ENCODE assay signal across 21 cellular contexts in genomic region chr6:114009192-114009591, GRCh38. TPM values are rescaled to one million over a fixed set of nuclear protein-coding genes. Genes with fewer than 3 reads are reported as not detected.
DNase-seq lines count a peak whose midpoint lies in the region; ATAC-seq, FAIRE-seq and TF ChIP-seq lines count a peak whose summit lies in the region.
"Had no signal": no experiment of that assay in that cellular context is flagged by ENCODE, and none has a peak within 500 bp of the region (broad histone marks: within the 10 kb centered on the region; RNA-seq: fewer than 3 reads in every experiment).

No MANE protein-coding gene starts in this region.

- peaks cover 4% of the 10 kb centered on the region for H3K36me3 Mint-ChIP-seq in type B pancreatic cell
- H3K36me3 Mint-ChIP-seq: CD4-positive, CD25-positive, alpha-beta regulatory T cell had no signal

- FAIRE-seq in H1 (lab: Jason Lieb, UNC), result peak; percentile 55
- FAIRE-seq: GM12892, HTR-8/SVneo had no signal

- no peaks in the 10 kb centered on the region for H3K36me3 ChIP-seq in HUES48 (ENCODE audit: control insufficient read depth, insufficient read depth, low read length)
- no peaks in the 10 kb centered on the region for H3K36me3 ChIP-seq in H1 (ENCODE audit: control insufficient read depth in 2 of 4, insufficient read depth in 4 of 4, low read length in 3 of 4)
- no peaks in the 10 kb centered on the region for H3K36me3 ChIP-seq in mesendoderm (ENCODE audit: control insufficient read depth, insufficient read depth, low read length)
- no peaks in the 10 kb centered on the region for H3K36me3 ChIP-seq in thyroid gland

- DNase-seq in H1 (ENCODE audit: low read depth in 1 of 2, low spot score in 2 of 2), result no peak
- DNase-seq in mesendoderm, result peak; percentile 86
- no peak for DNase-seq in type B pancreatic cell (ENCODE audit: extremely low spot score, unreplicated experiment)
- DNase-seq in mesenteric fat pad (ENCODE audit: low spot score), result no peak
- no peak for DNase-seq in thyroid gland
- DNase-seq: CD4-positive, CD25-positive, alpha-beta regulatory T cell; COR-L47; DND-41; GM23248; Karpas-422; NCI-H1417; NCI-H187; NCI-H446 treated with DMSO at 0.1 percent for 48 hours; NCI-H526 treated with DMSO at 0.1 percent for 48 hours; OCI-M1; Right ventricle myocardium superior had no signal

- H3K4me1 ChIP-seq in HUES48 (ENCODE audit: control insufficient read depth, insufficient read depth, low read length), result peaks cover 48% of the 10 kb centered on the region
- peaks cover 6 to 20% (median 14%) of the 10 kb centered on the region in 4 experiments; a peak in 5 of 7 replicates for H3K4me1 ChIP-seq in H1 (replicated peaks in 1 of 4; ENCODE audit: control insufficient read depth in 3 of 4, insufficient read depth in 4 of 4, low read length in 3 of 4)
- H3K4me1 ChIP-seq in mesendoderm (ENCODE audit: control insufficient read depth, low read depth, low read length), result peaks cover 8% of the 10 kb centered on the region
- no peaks in the 10 kb centered on the region for H3K4me1 ChIP-seq in thyroid gland

- POLR2A ChIA-PET in H1 (lab: Charles Lee; ENCODE audit: partially characterized antibody), result interaction anchor here (0.6 kb wide), 1 partner anchor 25 kb away, joined by 5 read pairs; no protein-coding TSS in a partner anchor

- no peak overlapping the region for H4K5ac ChIP-seq in H1 (ENCODE audit: insufficient read length, low read depth, low read length)
- no peak overlapping the region for H4K5ac ChIP-seq in mesendoderm (ENCODE audit: low read length)

- peaks cover 4% of the 10 kb centered on the region for H3K9me3 Mint-ChIP-seq in type B pancreatic cell

- no peak overlapping the region for H4K91ac ChIP-seq in H1 (replicated peaks; ENCODE audit: insufficient read length, low read length)

- no peak overlapping the region for H2BK5ac ChIP-seq in H1 (ENCODE audit: low read depth, low read length)
- no peak overlapping the region for H2BK5ac ChIP-seq in mesendoderm (ENCODE audit: low read length)

- H3K27ac ChIP-seq in HUES48 (ENCODE audit: low read depth, low read length), result peak overlapping the region; percentile 60
- no peak overlapping the region for H3K27ac ChIP-seq in H1 (ENCODE audit: low read depth, low read length)
- H3K27ac ChIP-seq in mesendoderm (ENCODE audit: low read depth, low read length), result no peak overlapping the region
- no peak overlapping the region for H3K27ac ChIP-seq in thyroid gland
- H3K27ac ChIP-seq: GM23248 had no signal

- H2BK120ac ChIP-seq in H1 (replicated peaks; ENCODE audit: low read depth, low read length), result no peak overlapping the region
- no peak overlapping the region for H2BK120ac ChIP-seq in mesendoderm (ENCODE audit: low read depth, low read length)

- H3K14ac ChIP-seq in H1 (ENCODE audit: insufficient read length), result no peak overlapping the region

- H4K20me1 ChIP-seq in H1 (replicated peaks in 1 of 2; ENCODE audit: control insufficient read depth in 1 of 2, insufficient read depth in 2 of 2, low read length in 2 of 2), result no peaks in the 10 kb centered on the region

- H3K56ac ChIP-seq in H1 (replicated peaks; ENCODE audit: insufficient read length, low read depth, low read length), result no peak overlapping the region
- no peak overlapping the region for H3K56ac ChIP-seq in mesendoderm (ENCODE audit: low read length)

- no peak for TF ChIP-seq POLR2A in H1 (IDR thresholded peaks at IDR 0.05; ENCODE audit: control extremely low read depth in 1 of 2, low read depth in 2 of 2, low read length in 2 of 2)
- no peak for TF ChIP-seq POLR2A in thyroid gland (IDR thresholded peaks at IDR 0.05)

- no peak for TF ChIP-seq EP300 in H1 (IDR thresholded peaks at IDR 0.05; ENCODE audit: borderline replicate concordance in 1 of 2, low read depth in 2 of 2, low read length in 2 of 2)

- no peaks in the 10 kb centered on the region for H3K79me2 ChIP-seq in H1 (ENCODE audit: control insufficient read depth in 1 of 2, insufficient read depth in 2 of 2, low read length in 2 of 2)
- H3K79me2 ChIP-seq in mesendoderm (ENCODE audit: control insufficient read depth, insufficient read depth, low read length), result peaks cover 4% of the 10 kb centered on the region

- H3K9ac ChIP-seq in HUES48 (ENCODE audit: low read depth, low read length) (no peak overlapping the region), H1 (replicated peaks in 1 of 4; ENCODE audit: extremely low read depth in 1 of 4, low read depth in 3 of 4, low read length in 3 of 4) (no peak overlapping the region), mesendoderm (ENCODE audit: low read length) (no peak overlapping the region)
- H3K9ac ChIP-seq: GM23248 had no signal

- H3K4me2 ChIP-seq in H1 (ENCODE audit: insufficient read depth in 1 of 2, low read depth in 2 of 2, low read length in 2 of 2) (peak overlapping the region in 1 of 2 experiments; percentile 41; a peak in 1 of 4 replicates), mesendoderm (ENCODE audit: low read length) (no peak overlapping the region)

- peak overlapping the region; percentile 5; the same call in 1 of the 2 replicates for H3K4me3 ChIP-seq in HUES48 (ENCODE audit: low read depth, low read length)
- peak overlapping the region in 1 of 4 experiments; percentile 16; a peak in 1 of 8 replicates for H3K4me3 ChIP-seq in H1 (ENCODE audit: extremely low read depth in 1 of 4, insufficient read depth in 2 of 4, low read depth in 3 of 4, low read length in 4 of 4)
- H3K4me3 ChIP-seq in mesendoderm (ENCODE audit: low read length), result no peak overlapping the region
- no peak overlapping the region for H3K4me3 ChIP-seq in thyroid gland (replicated peaks in 1 of 3)

- H3K9me3 ChIP-seq in HUES48 (ENCODE audit: control insufficient read depth, insufficient read depth, low read length) (no peaks in the 10 kb centered on the region), H1 (ENCODE audit: insufficient read depth in 2 of 2, low read depth in 1 of 2, low read length in 1 of 2) (no peaks in the 10 kb centered on the region; a peak in 1 of 4 replicates), thyroid gland (no peaks in the 10 kb centered on the region)

- TF ChIP-seq CTCF in H1 (IDR thresholded peaks at IDR 0.05; ENCODE audit: control extremely low read depth in 1 of 3, insufficient read depth in 1 of 3, low read depth in 1 of 3, low read length in 3 of 3) (no peak), type B pancreatic cell (conservative IDR thresholded peaks at IDR 0.05) (no peak), thyroid gland (IDR thresholded peaks at IDR 0.05) (no peak)

- no peak overlapping the region for H2AFZ ChIP-seq in H1 (ENCODE audit: low read length)

- H4K8ac ChIP-seq in H1 (ENCODE audit: extremely low read depth, insufficient read depth, low read length) (no peak overlapping the region), mesendoderm (ENCODE audit: low read depth, low read length) (no peak overlapping the region)

- ATAC-seq in GM21390 (IDR thresholded peaks at IDR 0.05; ENCODE audit: unreplicated experiment), result no peak
- ATAC-seq: HCT116 had no signal

- H3K18ac ChIP-seq in H1 (ENCODE audit: extremely low read depth, low read length) (no peak overlapping the region), mesendoderm (ENCODE audit: low read length) (no peak overlapping the region)

- 2% methylated on average over 2 of the region's 2 CpGs; no CpG with 5 or more reads in 1 of the 2 experiments for whole genome bisulfite sequencing in H1 (ENCODE audit: extremely low coverage in 1 of 2, insufficient coverage in 1 of 2, insufficient read length in 1 of 2, insufficient replicate concordance in 2 of 2, low coverage in 1 of 2, low lambda C conversion rate in 2 of 2, missing lambda C conversion rate in 1 of 2), 2 experiments
- WGBS in mesendoderm (ENCODE audit: extremely low coverage, insufficient coverage, low lambda C conversion rate), result no CpG with 5 or more reads among the region's 2 CpGs
- 66 to 71% methylated on average over 2 of the region's 2 CpGs for WGBS in thyroid gland, 2 donors

- intact Hi-C loops in thyroid gland (cut with DNase I), result no loop called here

- H3K79me1 ChIP-seq in H1 (ENCODE audit: low read depth, low read length), result no peaks in the 10 kb centered on the region
- no peaks in the 10 kb centered on the region for H3K79me1 ChIP-seq in mesendoderm (ENCODE audit: low read length)

- no peaks in the 10 kb centered on the region for H3K27me3 ChIP-seq in HUES48 (ENCODE audit: control insufficient read depth, insufficient read depth, low read length)
- H3K27me3 ChIP-seq in H1 (replicated peaks in 1 of 4; ENCODE audit: control insufficient read depth in 3 of 4, extremely low read depth in 1 of 4, insufficient read depth in 3 of 4, low read length in 3 of 4), result no peaks in the 10 kb centered on the region
- no peaks in the 10 kb centered on the region for H3K27me3 ChIP-seq in mesendoderm (ENCODE audit: insufficient read depth, low read length, poor library complexity)
- no peaks in the 10 kb centered on the region for H3K27me3 ChIP-seq in thyroid gland

- no peak overlapping the region for H3K27ac Mint-ChIP-seq in type B pancreatic cell
- H3K27ac Mint-ChIP-seq: CD4-positive, CD25-positive, alpha-beta regulatory T cell had no signal

- H3K4ac ChIP-seq in H1 (replicated peaks; ENCODE audit: insufficient read length, low read depth, low read length), result no peak overlapping the region
- H3K4ac ChIP-seq in mesendoderm (ENCODE audit: low read depth, low read length), result no peak overlapping the region

- H2BK20ac ChIP-seq in H1 (ENCODE audit: low read length), result no peak overlapping the region

- no peak overlapping the region for H2BK12ac ChIP-seq in H1 (ENCODE audit: low read depth, low read length)

- TF ChIP-seq RAD21 in H1 (IDR thresholded peaks at IDR 0.05 in 1 of 2, conservative IDR thresholded peaks at IDR 0.05 in 1 of 2; ENCODE audit: low read depth in 2 of 2, low read length in 2 of 2), result no peak

- CTCF ChIA-PET in H1 (lab: Charles Lee; ENCODE audit: partially characterized antibody), result no interaction called here

- H3K4me1 Mint-ChIP-seq in type B pancreatic cell (ENCODE audit: unreplicated experiment), result peaks cover 16% of the 10 kb centered on the region

- H2AK5ac ChIP-seq in H1 (ENCODE audit: low read depth, low read length) (no peak overlapping the region), mesendoderm (ENCODE audit: low read length) (no peak overlapping the region)

- no peak overlapping the region for H3K23ac ChIP-seq in H1 (ENCODE audit: insufficient read length)
- no peak overlapping the region for H3K23ac ChIP-seq in mesendoderm (ENCODE audit: low read length)

- peak overlapping the region; percentile 81 for H3K4me3 Mint-ChIP-seq in type B pancreatic cell
- H3K4me3 Mint-ChIP-seq: CD4-positive, CD25-positive, alpha-beta regulatory T cell had no signal

- no peaks in the 10 kb centered on the region; the same call in 1 of the 2 replicates for H3K23me2 ChIP-seq in H1 (ENCODE audit: low read depth, low read length)

- no peaks in the 10 kb centered on the region for H3K27me3 Mint-ChIP-seq in type B pancreatic cell

- H2BK15ac ChIP-seq in H1 (ENCODE audit: low read length) (no peak overlapping the region), mesendoderm (replicated peaks; ENCODE audit: low read depth) (no peak overlapping the region)

RNA-seq across cellular contexts. Expression of gene HDAC2, which starts 38.2 kb away (rescaled TPM):
- 374 and 383 TPM in 2 replicates for total RNA-seq in H1 (2021; fragmentation: NEBNext Ultra II Directional; extraction: Animal tissue kit (Norgen Biotek cat#: 25700))
- 205 and 323 TPM in 2 replicates for polyA plus RNA-seq in H1 (2011; rRNA removed)
- polyA plus RNA-seq in H1 (2011; cell fraction: cytosol; rRNA removed), result 336 TPM
- 78.7 TPM for polyA plus RNA-seq in H1 (2011; cell fraction: nucleus; rRNA removed)
- 318 to 528 TPM (median 371 TPM) in 4 replicates for polyA plus RNA-seq in H1 (2012, experiment 1 of 2)
- polyA plus RNA-seq in H1 (2012, experiment 2 of 2), result 43.0 TPM
- 212 TPM for polyA plus RNA-seq in H1 (2013, experiment 1 of 2)
- 212 TPM for polyA plus RNA-seq in H1 (2013, experiment 2 of 2)
- polyA minus RNA-seq in H1 (2011; rRNA and poly(A)+ RNA removed), result 397 and 555 TPM in 2 replicates
- 401 TPM for polyA minus RNA-seq in H1 (2011; cell fraction: cytosol; rRNA and poly(A)+ RNA removed)
- polyA minus RNA-seq in H1 (2011; cell fraction: nucleus; rRNA and poly(A)+ RNA removed), result 220 TPM
- 235 TPM for polyA plus RNA-seq in mesendoderm (2013, experiment 1 of 2)
- 256 TPM for polyA plus RNA-seq in mesendoderm (2013, experiment 2 of 2)
- 193 and 232 TPM in 2 replicates for total RNA-seq in type B pancreatic cell (ENCODE audit: low replicate concordance)
- 54.1 TPM for total RNA-seq in mesenteric fat pad
- 10 to 100 TPM; 44.1 to 70.9 (median 50.2) TPM for total RNA-seq in thyroid gland
